Comparison of ENCODE assay signal across 2 cellular contexts in genomic region chr3:197892162-197892561, GRCh38.
TF ChIP-seq lines count a peak whose summit lies in the region.

No MANE protein-coding gene starts in this region.

TF ChIP-seq in SK-N-SH, 30 proteins besides CTCF, POLR2A, EP300 and RAD21 (continued from another document):
- TF ChIP-seq REST (IDR thresholded peaks at IDR 0.05; ENCODE audit: low read depth, low read length) (peak; percentile 51; the same call in 1 of the 2 replicates), TCF12 (IDR thresholded peaks at IDR 0.05) (no peak)

TF ChIP-seq in SK-N-SH treated with all-trans-retinoic acid at 6 μM for 48 hours, 23 proteins besides CTCF, POLR2A, EP300 and RAD21 (continued from another document):
- TF ChIP-seq, protein P1, sequence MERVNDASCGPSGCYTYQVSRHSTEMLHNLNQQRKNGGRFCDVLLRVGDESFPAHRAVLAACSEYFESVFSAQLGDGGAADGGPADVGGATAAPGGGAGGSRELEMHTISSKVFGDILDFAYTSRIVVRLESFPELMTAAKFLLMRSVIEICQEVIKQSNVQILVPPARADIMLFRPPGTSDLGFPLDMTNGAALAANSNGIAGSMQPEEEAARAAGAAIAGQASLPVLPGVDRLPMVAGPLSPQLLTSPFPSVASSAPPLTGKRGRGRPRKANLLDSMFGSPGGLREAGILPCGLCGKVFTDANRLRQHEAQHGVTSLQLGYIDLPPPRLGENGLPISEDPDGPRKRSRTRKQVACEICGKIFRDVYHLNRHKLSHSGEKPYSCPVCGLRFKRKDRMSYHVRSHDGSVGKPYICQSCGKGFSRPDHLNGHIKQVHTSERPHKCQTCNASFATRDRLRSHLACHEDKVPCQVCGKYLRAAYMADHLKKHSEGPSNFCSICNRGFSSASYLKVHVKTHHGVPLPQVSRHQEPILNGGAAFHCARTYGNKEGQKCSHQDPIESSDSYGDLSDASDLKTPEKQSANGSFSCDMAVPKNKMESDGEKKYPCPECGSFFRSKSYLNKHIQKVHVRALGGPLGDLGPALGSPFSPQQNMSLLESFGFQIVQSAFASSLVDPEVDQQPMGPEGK (CRISPR knock-in tag; IDR thresholded peaks at IDR 0.05; ENCODE audit: borderline replicate concordance): no peak
- TF ChIP-seq ZFP30 (CRISPR knock-in tag; IDR thresholded peaks at IDR 0.05): no peak
- no peak for TF ChIP-seq GLIS3 (CRISPR knock-in tag; IDR thresholded peaks at IDR 0.05)
- no peak for TF ChIP-seq ESRRG (CRISPR knock-in tag; IDR thresholded peaks at IDR 0.05)
- TF ChIP-seq ZNF70 (CRISPR knock-in tag; IDR thresholded peaks at IDR 0.05): no peak
- no peak for TF ChIP-seq OSR1 (CRISPR knock-in tag; IDR thresholded peaks at IDR 0.05)
- TF ChIP-seq RARB (CRISPR knock-in tag; IDR thresholded peaks at IDR 0.05): no peak
- no peak for TF ChIP-seq ZNF565 (CRISPR knock-in tag; conservative IDR thresholded peaks at IDR 0.05; ENCODE audit: low read depth)
- no peak for TF ChIP-seq BACH2 (CRISPR knock-in tag; IDR thresholded peaks at IDR 0.05; ENCODE audit: borderline replicate concordance)
